Comparison of ENCODE assay signal across 1 cellular context in the genomic region with DNA sequence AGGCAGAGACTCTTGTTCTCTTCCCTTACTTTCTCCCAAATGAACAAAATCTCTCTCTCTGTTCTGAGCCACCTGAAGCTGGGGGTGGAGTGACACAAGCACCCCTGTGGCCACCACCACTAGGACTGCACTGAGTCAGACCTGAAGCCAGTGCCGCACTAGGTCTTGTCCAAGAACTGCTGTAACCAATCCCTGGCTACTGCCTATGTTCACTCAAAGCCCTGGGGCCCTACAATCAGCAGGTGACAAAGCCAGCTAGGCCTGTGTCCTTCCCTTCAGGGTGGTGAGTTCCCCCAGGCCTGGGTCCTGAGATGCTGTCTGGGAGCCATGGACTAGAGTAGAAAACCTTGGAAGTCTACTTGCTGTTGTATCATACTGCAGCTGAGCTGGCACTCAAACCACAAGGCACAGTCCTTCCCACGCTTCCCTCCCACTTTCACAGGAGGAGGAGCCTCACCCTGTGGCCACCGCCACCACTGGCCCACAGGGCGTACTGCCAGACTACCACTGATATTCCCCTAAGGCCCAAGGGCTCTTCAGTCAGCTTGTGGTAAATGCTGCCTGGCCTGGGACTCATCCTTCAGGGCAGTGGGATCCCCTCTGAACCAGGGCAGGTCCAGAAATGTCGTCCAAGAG.
TF ChIP-seq lines count a peak whose summit lies in the region.

No MANE protein-coding gene starts in this region.

TF ChIP-seq in GM12878, 131 proteins besides CTCF, POLR2A, EP300 and RAD21:
- TF ChIP-seq, protein P1, sequence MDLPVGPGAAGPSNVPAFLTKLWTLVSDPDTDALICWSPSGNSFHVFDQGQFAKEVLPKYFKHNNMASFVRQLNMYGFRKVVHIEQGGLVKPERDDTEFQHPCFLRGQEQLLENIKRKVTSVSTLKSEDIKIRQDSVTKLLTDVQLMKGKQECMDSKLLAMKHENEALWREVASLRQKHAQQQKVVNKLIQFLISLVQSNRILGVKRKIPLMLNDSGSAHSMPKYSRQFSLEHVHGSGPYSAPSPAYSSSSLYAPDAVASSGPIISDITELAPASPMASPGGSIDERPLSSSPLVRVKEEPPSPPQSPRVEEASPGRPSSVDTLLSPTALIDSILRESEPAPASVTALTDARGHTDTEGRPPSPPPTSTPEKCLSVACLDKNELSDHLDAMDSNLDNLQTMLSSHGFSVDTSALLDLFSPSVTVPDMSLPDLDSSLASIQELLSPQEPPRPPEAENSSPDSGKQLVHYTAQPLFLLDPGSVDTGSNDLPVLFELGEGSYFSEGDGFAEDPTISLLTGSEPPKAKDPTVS (IDR thresholded peaks at IDR 0.05; ENCODE audit: low read depth, low read length): no peak
- TF ChIP-seq MYC (IDR thresholded peaks at IDR 0.05; ENCODE audit: insufficient read depth, insufficient read length, insufficient replicate concordance, low read length, severe bottlenecking): no peak
- TF ChIP-seq, protein P2, sequence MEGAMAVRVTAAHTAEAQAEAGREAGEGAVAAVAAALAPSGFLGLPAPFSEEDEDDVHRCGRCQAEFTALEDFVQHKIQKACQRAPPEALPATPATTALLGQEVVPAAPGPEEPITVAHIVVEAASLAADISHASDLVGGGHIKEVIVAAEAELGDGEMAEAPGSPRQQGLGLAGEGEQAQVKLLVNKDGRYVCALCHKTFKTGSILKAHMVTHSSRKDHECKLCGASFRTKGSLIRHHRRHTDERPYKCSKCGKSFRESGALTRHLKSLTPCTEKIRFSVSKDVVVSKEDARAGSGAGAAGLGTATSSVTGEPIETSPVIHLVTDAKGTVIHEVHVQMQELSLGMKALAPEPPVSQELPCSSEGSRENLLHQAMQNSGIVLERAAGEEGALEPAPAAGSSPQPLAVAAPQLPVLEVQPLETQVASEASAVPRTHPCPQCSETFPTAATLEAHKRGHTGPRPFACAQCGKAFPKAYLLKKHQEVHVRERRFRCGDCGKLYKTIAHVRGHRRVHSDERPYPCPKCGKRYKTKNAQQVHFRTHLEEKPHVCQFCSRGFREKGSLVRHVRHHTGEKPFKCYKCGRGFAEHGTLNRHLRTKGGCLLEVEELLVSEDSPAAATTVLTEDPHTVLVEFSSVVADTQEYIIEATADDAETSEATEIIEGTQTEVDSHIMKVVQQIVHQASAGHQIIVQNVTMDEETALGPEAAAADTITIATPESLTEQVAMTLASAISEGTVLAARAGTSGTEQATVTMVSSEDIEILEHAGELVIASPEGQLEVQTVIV (IDR thresholded peaks at IDR 0.05; ENCODE audit: borderline replicate concordance, partially characterized antibody): no peak
- TF ChIP-seq CREM (IDR thresholded peaks at IDR 0.05; ENCODE audit: low read depth): no peak
- TF ChIP-seq ESRRA (IDR thresholded peaks at IDR 0.05; ENCODE audit: low read length): no peak
